Comparison of ENCODE assay signal across 22 cellular contexts in the genomic region with DNA sequence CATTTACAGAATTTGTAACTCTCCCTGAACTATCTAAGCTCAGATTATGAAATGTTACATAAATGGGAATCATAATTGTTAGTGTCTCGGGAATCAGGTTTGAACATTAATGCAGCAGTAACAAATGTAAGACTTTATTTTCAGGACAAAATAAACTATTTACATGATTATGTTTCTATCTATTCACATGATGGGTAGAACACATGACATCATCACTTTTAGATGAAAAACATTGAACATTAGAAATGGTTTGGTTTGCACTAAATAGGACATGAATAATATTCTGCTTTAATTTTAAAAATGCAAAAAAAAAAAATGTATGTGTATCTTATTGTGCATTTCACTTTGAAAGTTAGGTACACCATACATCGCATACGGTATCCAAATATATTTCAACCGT.
A peak's percentile ranks its signal among the peaks of the same experiment; 100 is the strongest.
DNase-seq lines count a peak whose midpoint lies in the region; ATAC-seq, FAIRE-seq and TF ChIP-seq lines count a peak whose summit lies in the region.
"Had no signal": no experiment of that assay in that cellular context is flagged by ENCODE, and none has a peak within 500 bp of the region (broad histone marks: within the 10 kb centered on the region; RNA-seq: fewer than 3 reads in every experiment).

No MANE protein-coding gene starts in this region.

- FAIRE-seq in HepG2 (lab: Jason Lieb, UNC): no peak
- FAIRE-seq: GM12878, GM19239 had no signal

- H2AFZ ChIP-seq in HepG2 (ENCODE audit: low read length) (no peak overlapping the region), osteoblast (ENCODE audit: low read length) (no peak overlapping the region)

- ATAC-seq in HepG2 (no peak), right lobe of liver (no peak), HG03354 (IDR thresholded peaks at IDR 0.05; ENCODE audit: poor library complexity, severe bottlenecking, unreplicated experiment) (no peak), HG03378 (IDR thresholded peaks at IDR 0.05; ENCODE audit: unreplicated experiment) (no peak)
- ATAC-seq: GM12878 had no signal

- POLR2A ChIA-PET in HepG2 (lab: Yijun Ruan, JAX): no interaction called here
- POLR2A ChIA-PET in HEK293 (lab: Yijun Ruan, JAX): no interaction called here

- H3K4me2 ChIP-seq in HepG2 (ENCODE audit: low read depth, low read length) (no peak overlapping the region), osteoblast (ENCODE audit: insufficient read depth, low read length) (no peak overlapping the region)
- H3K4me2 ChIP-seq: BLaER1 treated with 17β-estradiol and CSF1 and Interleukin-3, amounts not matched to agents 10 nM and 100 nM had no signal

- H4K20me1 ChIP-seq in HepG2 (ENCODE audit: insufficient read depth, low read length) (no peaks in the 10 kb centered on the region), osteoblast (ENCODE audit: insufficient read depth, low read length) (no peaks in the 10 kb centered on the region)
- H4K20me1 ChIP-seq: BLaER1 treated with 17β-estradiol and CSF1 and Interleukin-3, amounts not matched to agents 10 nM and 100 nM had no signal

- H3K9ac ChIP-seq in HepG2 (ENCODE audit: insufficient read depth, low read depth, low read length): no peak overlapping the region
- H3K9ac ChIP-seq: BLaER1 treated with 17β-estradiol and CSF1 and Interleukin-3, amounts not matched to agents 10 nM and 100 nM had no signal

- DNase-seq in HepG2 (ENCODE audit: low spot score): no peak
- no peak for DNase-seq in right lobe of liver
- DNase-seq in osteoblast (ENCODE audit: insufficient read length, low spot score, missing footprints): peak; percentile 19
- DNase-seq: AML-193; CD4-positive, alpha-beta T cell; CD8-positive, alpha-beta memory T cell; COR-L47; DMS 273 treated with DMSO at 0.1 percent for 48 hours; DMS153; DMS53; DMS79; DND-41; EL; GDM1 had no signal

- H3K36me3 ChIP-seq in HepG2 (replicated peaks in 1 of 2; ENCODE audit: control insufficient read depth in 1 of 2, insufficient read depth in 2 of 2, low read length in 2 of 2): no peaks in the 10 kb centered on the region
- no peaks in the 10 kb centered on the region for H3K36me3 ChIP-seq in right lobe of liver
- H3K36me3 ChIP-seq in HEK293 (ENCODE audit: control insufficient read depth in 2 of 2, insufficient read depth in 1 of 2, low read length in 2 of 2): no peaks in the 10 kb centered on the region
- H3K36me3 ChIP-seq in osteoblast (ENCODE audit: insufficient read depth, low read length): no peaks in the 10 kb centered on the region
- H3K36me3 ChIP-seq: BLaER1 treated with 17β-estradiol and CSF1 and Interleukin-3, amounts not matched to agents 10 nM and 100 nM had no signal

- TF ChIP-seq EP300 in HepG2 (IDR thresholded peaks at IDR 0.05; ENCODE audit: low read depth in 2 of 2, low read length in 2 of 2) (no peak), HepG2 (CRISPR knock-in tag; IDR thresholded peaks at IDR 0.05; ENCODE audit: borderline replicate concordance) (no peak)

- no peak for TF ChIP-seq RAD21 in HepG2 (CRISPR knock-in tag; IDR thresholded peaks at IDR 0.05)

- no TSS peak for BruUV-seq in HepG2 (replicated peaks; lab: Mats Ljungman, UMichigan)

- H3K9me3 ChIP-seq in HepG2 (ENCODE audit: low read length) (no peaks in the 10 kb centered on the region), right lobe of liver (no peaks in the 10 kb centered on the region), HEK293 (ENCODE audit: control insufficient read depth, insufficient read depth, low read depth, low read length) (no peaks in the 10 kb centered on the region), osteoblast (ENCODE audit: low read depth, low read length) (no peaks in the 10 kb centered on the region)
- H3K9me3 ChIP-seq: BLaER1 treated with 17β-estradiol and CSF1 and Interleukin-3, amounts not matched to agents 10 nM and 100 nM had no signal

- WGBS in HepG2 (ENCODE audit: low lambda C conversion rate): 13% methylated on average over 4 of the region's 4 CpGs
- 71% methylated on average over 4 of the region's 4 CpGs for WGBS in right lobe of liver (ENCODE audit: insufficient coverage, low coverage, low lambda C conversion rate, missing lambda C conversion rate)

- H3K27me3 ChIP-seq in HepG2 (ENCODE audit: control insufficient read depth in 1 of 2, insufficient read depth in 2 of 2, low read length in 2 of 2) (no peaks in the 10 kb centered on the region), right lobe of liver (no peaks in the 10 kb centered on the region), osteoblast (ENCODE audit: insufficient read depth, low read length) (no peaks in the 10 kb centered on the region)
- H3K27me3 ChIP-seq: BLaER1 treated with 17β-estradiol and CSF1 and Interleukin-3, amounts not matched to agents 10 nM and 100 nM had no signal

- intact Hi-C loops in HepG2 (cut with micrococcal nuclease; ENCODE audit: unreplicated experiment): no loop called here
- intact Hi-C loops in right lobe of liver (cut with DNase I): no loop called here

- in situ Hi-C loops in HepG2 (cut with HindIII; ENCODE audit: extremely low pct_ligation_motif_present, low pct_unique_long_range_greater_than_20kb): no loop called here

- H3K79me2 ChIP-seq in HepG2 (ENCODE audit: insufficient read depth, low read length): no peaks in the 10 kb centered on the region
- H3K79me2 ChIP-seq in osteoblast (ENCODE audit: insufficient read depth, low read length): no peaks in the 10 kb centered on the region

- H3K27ac ChIP-seq in HepG2 (ENCODE audit: extremely low read length, insufficient read depth, low read length) (no peak overlapping the region), right lobe of liver (no peak overlapping the region), HEK293 (ENCODE audit: extremely low read depth, low read depth, low read length) (no peak overlapping the region), osteoblast (ENCODE audit: low read depth, low read length) (no peak overlapping the region)
- H3K27ac ChIP-seq: 22Rv1; BLaER1 treated with 17β-estradiol and CSF1 and Interleukin-3, amounts not matched to agents 10 nM and 100 nM; C4-2B had no signal

- no peak for TF ChIP-seq POLR2A in HepG2 (IDR thresholded peaks at IDR 0.05; ENCODE audit: insufficient read depth in 1 of 2, low read depth in 2 of 2, low read length in 2 of 2)
- no peak for TF ChIP-seq POLR2A in right lobe of liver (IDR thresholded peaks at IDR 0.05)

- CTCF ChIA-PET in HepG2 (lab: Yijun Ruan, JAX; ENCODE audit: low intra/inter-chr PET ratio, low total read pairs) (no interaction called here), HEK293 (lab: Yijun Ruan, JAX) (no interaction called here)

- no peak for TF ChIP-seq CTCF in HepG2 (CRISPR knock-in tag; IDR thresholded peaks at IDR 0.05)
- no peak for TF ChIP-seq CTCF in right lobe of liver (IDR thresholded peaks at IDR 0.05)
- no peak for TF ChIP-seq CTCF in HEK293 (tag by site-specific recombination; IDR thresholded peaks at IDR 0.05)
- TF ChIP-seq CTCF in osteoblast (IDR thresholded peaks at IDR 0.05; ENCODE audit: extremely low read depth, low read depth, low read length): no peak

- H3K4me1 ChIP-seq in HepG2 (ENCODE audit: insufficient read depth, low read length): no peaks in the 10 kb centered on the region
- no peaks in the 10 kb centered on the region for H3K4me1 ChIP-seq in right lobe of liver
- H3K4me1 ChIP-seq in HEK293 (ENCODE audit: control insufficient read depth, insufficient read depth, low read length): no peaks in the 10 kb centered on the region
- H3K4me1 ChIP-seq in osteoblast (ENCODE audit: insufficient read depth, low read length): no peaks in the 10 kb centered on the region
- H3K4me1 ChIP-seq: BLaER1 treated with 17β-estradiol and CSF1 and Interleukin-3, amounts not matched to agents 10 nM and 100 nM had no signal

- H3K4me3 ChIP-seq in HepG2 (replicated peaks in 1 of 3; ENCODE audit: insufficient read depth in 1 of 3, low read depth in 2 of 3, low read length in 3 of 3) (no peak overlapping the region), right lobe of liver (no peak overlapping the region), HEK293 (ENCODE audit: low read depth, low read length) (no peak overlapping the region), osteoblast (ENCODE audit: insufficient read depth, low read length) (no peak overlapping the region)
- H3K4me3 ChIP-seq: BLaER1 treated with 17β-estradiol and CSF1 and Interleukin-3, amounts not matched to agents 10 nM and 100 nM; GM12878 had no signal

TF ChIP-seq in HepG2, 621 proteins besides CTCF, POLR2A, EP300 and RAD21 (continues in another document):
- TF ChIP-seq RFXANK (CRISPR knock-in tag; IDR thresholded peaks at IDR 0.05): no peak
- TF ChIP-seq MAFK (conservative IDR thresholded peaks at IDR 0.05 in 1 of 2, IDR thresholded peaks at IDR 0.05 in 1 of 2; ENCODE audit: low read length in 2 of 2): peak in 1 of 2 experiments; percentile 18; a peak in 1 of 4 replicates
- no peak for TF ChIP-seq ZNF569 (CRISPR knock-in tag; IDR thresholded peaks at IDR 0.05; ENCODE audit: borderline replicate concordance)
- no peak for TF ChIP-seq ZNF30 (CRISPR knock-in tag; IDR thresholded peaks at IDR 0.05)

TF ChIP-seq in HEK293, 187 proteins besides CTCF, POLR2A, EP300 and RAD21:
- TF ChIP-seq ZBTB7A (tag by site-specific recombination; IDR thresholded peaks at IDR 0.05; ENCODE audit: low read depth): no peak
- TF ChIP-seq, protein P1, sequence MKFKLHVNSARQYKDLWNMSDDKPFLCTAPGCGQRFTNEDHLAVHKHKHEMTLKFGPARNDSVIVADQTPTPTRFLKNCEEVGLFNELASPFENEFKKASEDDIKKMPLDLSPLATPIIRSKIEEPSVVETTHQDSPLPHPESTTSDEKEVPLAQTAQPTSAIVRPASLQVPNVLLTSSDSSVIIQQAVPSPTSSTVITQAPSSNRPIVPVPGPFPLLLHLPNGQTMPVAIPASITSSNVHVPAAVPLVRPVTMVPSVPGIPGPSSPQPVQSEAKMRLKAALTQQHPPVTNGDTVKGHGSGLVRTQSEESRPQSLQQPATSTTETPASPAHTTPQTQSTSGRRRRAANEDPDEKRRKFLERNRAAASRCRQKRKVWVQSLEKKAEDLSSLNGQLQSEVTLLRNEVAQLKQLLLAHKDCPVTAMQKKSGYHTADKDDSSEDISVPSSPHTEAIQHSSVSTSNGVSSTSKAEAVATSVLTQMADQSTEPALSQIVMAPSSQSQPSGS (tag by site-specific recombination; IDR thresholded peaks at IDR 0.05; ENCODE audit: low read depth): peak; percentile 55; the same call in 1 of the 2 replicates
